ENCODE assay signal across 1 cellular context in the genomic region with DNA sequence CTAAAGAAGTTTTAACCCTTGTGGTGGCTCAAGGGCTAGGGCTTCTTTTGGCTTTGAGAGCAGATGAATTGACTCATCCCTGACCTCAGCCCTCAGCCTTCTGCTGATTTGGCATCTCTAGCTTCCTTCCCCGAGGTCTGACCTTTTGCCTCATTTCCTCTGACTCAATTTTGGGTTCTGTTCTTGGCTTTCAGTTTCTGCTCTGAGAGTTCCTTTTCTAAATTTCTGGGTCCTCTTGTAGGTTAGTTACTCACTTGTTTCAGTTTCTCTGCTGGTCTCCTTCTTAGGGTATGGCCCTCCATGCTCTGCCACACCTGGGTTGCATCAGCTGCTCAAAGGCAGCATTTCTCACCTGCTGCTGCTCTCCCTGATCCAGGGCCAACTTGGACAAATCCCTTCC.
TF ChIP-seq lines count a peak whose summit lies in the region.

No MANE protein-coding gene starts in this region.

TF ChIP-seq in GM12878, 131 proteins besides CTCF, POLR2A, EP300 and RAD21 (continued from another document and continues in another):
- TF ChIP-seq ZBTB4 (CRISPR knock-in tag; IDR thresholded peaks at IDR 0.05): no peak
- peak; percentile 80; the same call in 1 of the 2 replicates for TF ChIP-seq PAX5 (IDR thresholded peaks at IDR 0.05; ENCODE audit: borderline replicate concordance, low read depth, low read length)
- peak; percentile 49; the same call in 1 of the 2 replicates for TF ChIP-seq SPI1 (IDR thresholded peaks at IDR 0.05; ENCODE audit: borderline replicate concordance, insufficient read depth, low read depth, low read length)
- TF ChIP-seq CBX3 (IDR thresholded peaks at IDR 0.05; ENCODE audit: borderline replicate concordance, low read depth): no peak
- TF ChIP-seq ZNF384 (IDR thresholded peaks at IDR 0.05; ENCODE audit: borderline replicate concordance, low read depth, low read length): no peak
- TF ChIP-seq, protein P1, sequence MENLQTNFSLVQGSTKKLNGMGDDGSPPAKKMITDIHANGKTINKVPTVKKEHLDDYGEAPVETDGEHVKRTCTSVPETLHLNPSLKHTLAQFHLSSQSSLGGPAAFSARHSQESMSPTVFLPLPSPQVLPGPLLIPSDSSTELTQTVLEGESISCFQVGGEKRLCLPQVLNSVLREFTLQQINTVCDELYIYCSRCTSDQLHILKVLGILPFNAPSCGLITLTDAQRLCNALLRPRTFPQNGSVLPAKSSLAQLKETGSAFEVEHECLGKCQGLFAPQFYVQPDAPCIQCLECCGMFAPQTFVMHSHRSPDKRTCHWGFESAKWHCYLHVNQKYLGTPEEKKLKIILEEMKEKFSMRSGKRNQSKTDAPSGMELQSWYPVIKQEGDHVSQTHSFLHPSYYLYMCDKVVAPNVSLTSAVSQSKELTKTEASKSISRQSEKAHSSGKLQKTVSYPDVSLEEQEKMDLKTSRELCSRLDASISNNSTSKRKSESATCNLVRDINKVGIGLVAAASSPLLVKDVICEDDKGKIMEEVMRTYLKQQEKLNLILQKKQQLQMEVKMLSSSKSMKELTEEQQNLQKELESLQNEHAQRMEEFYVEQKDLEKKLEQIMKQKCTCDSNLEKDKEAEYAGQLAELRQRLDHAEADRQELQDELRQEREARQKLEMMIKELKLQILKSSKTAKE (IDR thresholded peaks at IDR 0.05; ENCODE audit: low read depth, poor library complexity, severe bottlenecking): peak; percentile 77
- no peak for TF ChIP-seq CHD2 (IDR thresholded peaks at IDR 0.05; ENCODE audit: borderline replicate concordance, low read depth, low read length)
- no peak for TF ChIP-seq BMI1 (IDR thresholded peaks at IDR 0.05; ENCODE audit: borderline replicate concordance)
- TF ChIP-seq HDGF (IDR thresholded peaks at IDR 0.05): no peak
- peak; percentile 91 for TF ChIP-seq MTA3 (IDR thresholded peaks at IDR 0.05; ENCODE audit: borderline replicate concordance, low read length)
- peak; percentile 77; the same call in 1 of the 2 replicates for TF ChIP-seq TBL1XR1 (IDR thresholded peaks at IDR 0.05; ENCODE audit: low read depth, low read length)
- TF ChIP-seq RFX5 (IDR thresholded peaks at IDR 0.05; ENCODE audit: low read depth, low read length): no peak
- 0 out of 2 replicates have a peak, but pooled peaks have one; percentile 38 for TF ChIP-seq TCF3 (IDR thresholded peaks at IDR 0.05; ENCODE audit: borderline replicate concordance, insufficient read depth, low read depth, low read length)
- TF ChIP-seq SRF (IDR thresholded peaks at IDR 0.05; ENCODE audit: low read depth in 2 of 2, low read length in 2 of 2): 0 out of 4 replicates have a peak, but pooled peaks of 1 of the 2 experiments have one; percentile 19
- no peak for TF ChIP-seq SMARCA5 (IDR thresholded peaks at IDR 0.05)
- peak in 1 of 2 experiments; percentile 99; a peak in 2 of 4 replicates for TF ChIP-seq ETV6 (conservative IDR thresholded peaks at IDR 0.05 in 1 of 2, IDR thresholded peaks at IDR 0.05 in 1 of 2; ENCODE audit: borderline replicate concordance in 1 of 2, low read depth in 1 of 2)
- no peak for TF ChIP-seq ZNF207 (IDR thresholded peaks at IDR 0.05; ENCODE audit: borderline replicate concordance)
- TF ChIP-seq, protein P2, sequence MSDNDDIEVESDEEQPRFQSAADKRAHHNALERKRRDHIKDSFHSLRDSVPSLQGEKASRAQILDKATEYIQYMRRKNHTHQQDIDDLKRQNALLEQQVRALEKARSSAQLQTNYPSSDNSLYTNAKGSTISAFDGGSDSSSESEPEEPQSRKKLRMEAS (IDR thresholded peaks at IDR 0.05; ENCODE audit: low read depth, low read length): no peak
- TF ChIP-seq, protein P3, sequence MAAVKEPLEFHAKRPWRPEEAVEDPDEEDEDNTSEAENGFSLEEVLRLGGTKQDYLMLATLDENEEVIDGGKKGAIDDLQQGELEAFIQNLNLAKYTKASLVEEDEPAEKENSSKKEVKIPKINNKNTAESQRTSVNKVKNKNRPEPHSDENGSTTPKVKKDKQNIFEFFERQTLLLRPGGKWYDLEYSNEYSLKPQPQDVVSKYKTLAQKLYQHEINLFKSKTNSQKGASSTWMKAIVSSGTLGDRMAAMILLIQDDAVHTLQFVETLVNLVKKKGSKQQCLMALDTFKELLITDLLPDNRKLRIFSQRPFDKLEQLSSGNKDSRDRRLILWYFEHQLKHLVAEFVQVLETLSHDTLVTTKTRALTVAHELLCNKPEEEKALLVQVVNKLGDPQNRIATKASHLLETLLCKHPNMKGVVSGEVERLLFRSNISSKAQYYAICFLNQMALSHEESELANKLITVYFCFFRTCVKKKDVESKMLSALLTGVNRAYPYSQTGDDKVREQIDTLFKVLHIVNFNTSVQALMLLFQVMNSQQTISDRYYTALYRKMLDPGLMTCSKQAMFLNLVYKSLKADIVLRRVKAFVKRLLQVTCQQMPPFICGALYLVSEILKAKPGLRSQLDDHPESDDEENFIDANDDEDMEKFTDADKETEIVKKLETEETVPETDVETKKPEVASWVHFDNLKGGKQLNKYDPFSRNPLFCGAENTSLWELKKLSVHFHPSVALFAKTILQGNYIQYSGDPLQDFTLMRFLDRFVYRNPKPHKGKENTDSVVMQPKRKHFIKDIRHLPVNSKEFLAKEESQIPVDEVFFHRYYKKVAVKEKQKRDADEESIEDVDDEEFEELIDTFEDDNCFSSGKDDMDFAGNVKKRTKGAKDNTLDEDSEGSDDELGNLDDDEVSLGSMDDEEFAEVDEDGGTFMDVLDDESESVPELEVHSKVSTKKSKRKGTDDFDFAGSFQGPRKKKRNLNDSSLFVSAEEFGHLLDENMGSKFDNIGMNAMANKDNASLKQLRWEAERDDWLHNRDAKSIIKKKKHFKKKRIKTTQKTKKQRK (IDR thresholded peaks at IDR 0.05; ENCODE audit: low read depth, low read length): no peak
- no peak for TF ChIP-seq KAT2A (conservative IDR thresholded peaks at IDR 0.05; ENCODE audit: control insufficient read depth, low read depth, low read length)
- TF ChIP-seq, protein P4, sequence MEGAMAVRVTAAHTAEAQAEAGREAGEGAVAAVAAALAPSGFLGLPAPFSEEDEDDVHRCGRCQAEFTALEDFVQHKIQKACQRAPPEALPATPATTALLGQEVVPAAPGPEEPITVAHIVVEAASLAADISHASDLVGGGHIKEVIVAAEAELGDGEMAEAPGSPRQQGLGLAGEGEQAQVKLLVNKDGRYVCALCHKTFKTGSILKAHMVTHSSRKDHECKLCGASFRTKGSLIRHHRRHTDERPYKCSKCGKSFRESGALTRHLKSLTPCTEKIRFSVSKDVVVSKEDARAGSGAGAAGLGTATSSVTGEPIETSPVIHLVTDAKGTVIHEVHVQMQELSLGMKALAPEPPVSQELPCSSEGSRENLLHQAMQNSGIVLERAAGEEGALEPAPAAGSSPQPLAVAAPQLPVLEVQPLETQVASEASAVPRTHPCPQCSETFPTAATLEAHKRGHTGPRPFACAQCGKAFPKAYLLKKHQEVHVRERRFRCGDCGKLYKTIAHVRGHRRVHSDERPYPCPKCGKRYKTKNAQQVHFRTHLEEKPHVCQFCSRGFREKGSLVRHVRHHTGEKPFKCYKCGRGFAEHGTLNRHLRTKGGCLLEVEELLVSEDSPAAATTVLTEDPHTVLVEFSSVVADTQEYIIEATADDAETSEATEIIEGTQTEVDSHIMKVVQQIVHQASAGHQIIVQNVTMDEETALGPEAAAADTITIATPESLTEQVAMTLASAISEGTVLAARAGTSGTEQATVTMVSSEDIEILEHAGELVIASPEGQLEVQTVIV (IDR thresholded peaks at IDR 0.05; ENCODE audit: borderline replicate concordance, partially characterized antibody): no peak
- TF ChIP-seq TAF1 (IDR thresholded peaks at IDR 0.05; ENCODE audit: borderline replicate concordance, low read depth, low read length): peak; percentile 26; the same call in 1 of the 2 replicates
- TF ChIP-seq FOXM1 (IDR thresholded peaks at IDR 0.05; ENCODE audit: low read depth, low read length): peak; percentile 88
- TF ChIP-seq DPF2 (IDR thresholded peaks at IDR 0.05): no peak
- TF ChIP-seq KDM1A (IDR thresholded peaks at IDR 0.05; ENCODE audit: borderline replicate concordance): no peak
- TF ChIP-seq CEBPB (IDR thresholded peaks at IDR 0.05; ENCODE audit: borderline replicate concordance in 1 of 2, low read depth in 2 of 2, low read length in 2 of 2): peak in 1 of 2 experiments; percentile 87; a peak in 1 of 4 replicates
- no peak for TF ChIP-seq MYC (IDR thresholded peaks at IDR 0.05; ENCODE audit: insufficient read depth, insufficient read length, insufficient replicate concordance, low read length, severe bottlenecking)
- peak in 1 of 2 experiments; percentile 53; a peak in 1 of 3 replicates for TF ChIP-seq EGR1 (IDR thresholded peaks at IDR 0.05; ENCODE audit: borderline replicate concordance in 1 of 2, low read depth in 2 of 2, low read length in 2 of 2)
- no peak for TF ChIP-seq HDAC2 (IDR thresholded peaks at IDR 0.05)
- TF ChIP-seq PAX8 (IDR thresholded peaks at IDR 0.05): no peak
- no peak for TF ChIP-seq E2F4 (IDR thresholded peaks at IDR 0.05; ENCODE audit: low read depth, low read length)
- no peak for TF ChIP-seq YY1 (IDR thresholded peaks at IDR 0.05; ENCODE audit: low read depth, low read length)
- TF ChIP-seq SP1 (IDR thresholded peaks at IDR 0.05; ENCODE audit: low read depth, low read length): peak; percentile 23
- peak; percentile 59; the same call in 2 of the 3 replicates for TF ChIP-seq POU2F2 (IDR thresholded peaks at IDR 0.05; ENCODE audit: borderline replicate concordance, low read depth, low read length)
- no peak for TF ChIP-seq KLF5 (IDR thresholded peaks at IDR 0.05; ENCODE audit: partially characterized antibody)
- no peak for TF ChIP-seq FOXK2 (IDR thresholded peaks at IDR 0.05)
- TF ChIP-seq SIN3A (IDR thresholded peaks at IDR 0.05; ENCODE audit: low read depth, low read length): no peak
- TF ChIP-seq JUND (IDR thresholded peaks at IDR 0.05; ENCODE audit: low read depth, low read length): no peak
- TF ChIP-seq NBN (IDR thresholded peaks at IDR 0.05): peak; percentile 59; the same call in 1 of the 2 replicates
- TF ChIP-seq FOS (IDR thresholded peaks at IDR 0.05; ENCODE audit: borderline replicate concordance, extremely low read depth, insufficient read length): no peak
- peak; percentile 94 for TF ChIP-seq ATF2 (IDR thresholded peaks at IDR 0.05; ENCODE audit: low read length)
- TF ChIP-seq RAD51 (IDR thresholded peaks at IDR 0.05): no peak
- no peak for TF ChIP-seq NFYA (IDR thresholded peaks at IDR 0.05; ENCODE audit: borderline replicate concordance, low read depth, low read length)
- no peak for TF ChIP-seq YBX1 (IDR thresholded peaks at IDR 0.05)
- no peak for TF ChIP-seq ZNF24 (IDR thresholded peaks at IDR 0.05)
- no peak for TF ChIP-seq ESRRA (IDR thresholded peaks at IDR 0.05; ENCODE audit: low read length)
- TF ChIP-seq ASH2L (IDR thresholded peaks at IDR 0.05; ENCODE audit: borderline replicate concordance, low read depth): no peak
- no peak for TF ChIP-seq SMC3 (IDR thresholded peaks at IDR 0.05; ENCODE audit: borderline replicate concordance, low read length)
- no peak for TF ChIP-seq RB1 (IDR thresholded peaks at IDR 0.05; ENCODE audit: borderline replicate concordance)
- TF ChIP-seq USF1 (IDR thresholded peaks at IDR 0.05; ENCODE audit: borderline replicate concordance, extremely low read length, insufficient read depth, low read depth, low read length): no peak
- TF ChIP-seq IRF4 (IDR thresholded peaks at IDR 0.05; ENCODE audit: low read depth, low read length): peak; percentile 91
- TF ChIP-seq GATAD2B (conservative IDR thresholded peaks at IDR 0.05; ENCODE audit: low read depth): no peak
